ENCODE assay signal across 13 cellular contexts in the genomic region with DNA sequence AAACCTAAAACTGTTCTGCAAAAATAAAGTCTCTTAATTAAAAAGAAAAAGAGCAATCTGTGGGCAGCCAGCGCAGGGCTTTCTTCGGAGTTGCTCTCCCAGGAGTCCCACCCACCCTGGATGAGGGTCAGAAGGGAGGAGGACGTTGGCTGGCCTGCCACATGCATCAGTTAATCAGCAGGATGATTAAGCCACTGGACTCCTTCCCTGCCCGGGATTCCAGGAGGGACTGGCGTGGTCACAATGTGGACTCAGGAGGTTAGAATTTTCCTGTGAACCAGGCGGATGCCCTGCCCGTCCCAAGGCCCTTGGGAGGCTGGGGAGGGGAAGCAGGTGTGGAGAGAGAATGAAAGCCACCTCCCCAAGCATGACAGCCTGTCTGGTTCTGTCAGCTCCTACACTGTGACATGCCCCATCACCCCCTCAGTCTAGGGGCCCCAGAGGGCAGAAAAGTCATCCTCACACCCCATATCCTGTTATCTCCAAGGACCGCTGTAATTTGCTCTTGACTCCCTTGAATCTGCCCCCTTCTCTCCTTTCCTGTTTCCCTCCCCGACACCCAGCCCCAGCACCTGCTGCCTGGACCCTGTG. TPM values are rescaled to one million over a fixed set of nuclear protein-coding genes. Genes with fewer than 3 reads are reported as not detected.
DNase-seq lines count a peak whose midpoint lies in the region; ATAC-seq, FAIRE-seq and TF ChIP-seq lines count a peak whose summit lies in the region.
"Had no signal": no experiment of that assay in that cellular context is flagged by ENCODE, and none has a peak within 500 bp of the region (broad histone marks: within the 10 kb centered on the region; RNA-seq: fewer than 3 reads in every experiment).

No MANE protein-coding gene starts in this region.

- H3K4me3 ChIP-seq in adipocyte (ENCODE audit: low read length) (no peak overlapping the region), sigmoid colon (no peak overlapping the region)
- H3K4me3 ChIP-seq: dorsolateral prefrontal cortex, thoracic aorta had no signal

- H3K27me3 ChIP-seq in adipocyte (replicated peaks; ENCODE audit: control insufficient read depth, insufficient read depth, low read length) (no peaks in the 10 kb centered on the region), sigmoid colon (peaks cover 0 to 5% (median 0%) of the 10 kb centered on the region in 3 donors), foreskin keratinocyte (no peaks in the 10 kb centered on the region)

- H3K4me1 ChIP-seq in adipocyte (ENCODE audit: control insufficient read depth, insufficient read depth, low read length) (peaks cover 34% of the 10 kb centered on the region), sigmoid colon (peaks cover 0 to 17% (median 0%) of the 10 kb centered on the region in 4 donors), foreskin keratinocyte (peaks cover 16% of the 10 kb centered on the region)

- H3K9me3 Mint-ChIP-seq in activated T-helper 2 cell treated with anti-CD3 and anti-CD28 coated beads, Interferon-gamma antibody, Interleukin-2, Interleukin-4, amounts not matched to agents 10 μg/mL and 5 μg/mL and 100 μg/mL, durations not matched to agents 14 hours and 24 hours and 36 hours: no peaks in the 10 kb centered on the region
- H3K9me3 Mint-ChIP-seq: activated T-cell treated with anti-CD3 and anti-CD28 coated beads, Interleukin-2, amount 50 U/mL, for 24 hours had no signal

- DNase-seq in Daoy (ENCODE audit: low read depth) (peak; percentile 68), adipocyte (ENCODE audit: low read depth) (peak; percentile 66), left cardiac atrium (peak; percentile 84), sigmoid colon (no peak), frontal cortex (ENCODE audit: low spot score in 2 of 2) (no peak), DMS53 treated with DMSO at 0.1 percent for 48 hours (lab: John Stamatoyannopoulos, UW; ENCODE audit: unreplicated experiment) (no peak), foreskin keratinocyte (no peak)
- DNase-seq in activated T-helper 2 cell treated with anti-CD3 and anti-CD28 coated beads, Interferon-gamma antibody, Interleukin-2, Interleukin-4, amounts not matched to agents 10 μg/mL and 5 μg/mL and 100 μg/mL, durations not matched to agents 14 hours and 24 hours and 36 hours (ENCODE audit: low spot score): no peak
- DNase-seq: activated T-cell treated with anti-CD3 and anti-CD28 coated beads, Interleukin-2, amount 50 U/mL, for 24 hours; DMS153; dorsolateral prefrontal cortex had no signal

- no peak overlapping the region for H3K27ac Mint-ChIP-seq in activated T-helper 2 cell treated with anti-CD3 and anti-CD28 coated beads, Interferon-gamma antibody, Interleukin-2, Interleukin-4, amounts not matched to agents 10 μg/mL and 5 μg/mL and 100 μg/mL, durations not matched to agents 14 hours and 24 hours and 36 hours
- H3K27ac Mint-ChIP-seq: activated T-cell treated with anti-CD3 and anti-CD28 coated beads, Interleukin-2, amount 50 U/mL, for 24 hours had no signal

- H3K36me3 Mint-ChIP-seq in activated T-helper 2 cell treated with anti-CD3 and anti-CD28 coated beads, Interferon-gamma antibody, Interleukin-2, Interleukin-4, amounts not matched to agents 10 μg/mL and 5 μg/mL and 100 μg/mL, durations not matched to agents 14 hours and 24 hours and 36 hours (ENCODE audit: low read depth): no peaks in the 10 kb centered on the region

- TF ChIP-seq POLR2A in sigmoid colon (IDR thresholded peaks at IDR 0.05): no peak

- no peak overlapping the region for H3K4me3 Mint-ChIP-seq in activated T-helper 2 cell treated with anti-CD3 and anti-CD28 coated beads, Interferon-gamma antibody, Interleukin-2, Interleukin-4, amounts not matched to agents 10 μg/mL and 5 μg/mL and 100 μg/mL, durations not matched to agents 14 hours and 24 hours and 36 hours (ENCODE audit: low read depth)
- H3K4me3 Mint-ChIP-seq: activated T-cell treated with anti-CD3 and anti-CD28 coated beads, Interleukin-2, amount 50 U/mL, for 24 hours had no signal

- TF ChIP-seq CTCF in sigmoid colon (IDR thresholded peaks at IDR 0.05) (no peak), foreskin keratinocyte (conservative IDR thresholded peaks at IDR 0.05) (no peak)

- no peak for FAIRE-seq in frontal cortex (lab: Jason Lieb, UNC)
- FAIRE-seq: keratinocyte had no signal

- H3K4me1 Mint-ChIP-seq in activated T-helper 2 cell treated with anti-CD3 and anti-CD28 coated beads, Interferon-gamma antibody, Interleukin-2, Interleukin-4, amounts not matched to agents 10 μg/mL and 5 μg/mL and 100 μg/mL, durations not matched to agents 14 hours and 24 hours and 36 hours (ENCODE audit: low read depth): peaks cover 2% of the 10 kb centered on the region

- no peak for TF ChIP-seq EP300 in sigmoid colon (IDR thresholded peaks at IDR 0.05)

- H3K36me3 ChIP-seq in adipocyte (ENCODE audit: control insufficient read depth, insufficient read depth, low read length, severe bottlenecking): no peaks in the 10 kb centered on the region
- no peaks in the 10 kb centered on the region for H3K36me3 ChIP-seq in sigmoid colon
- H3K36me3 ChIP-seq: thoracic aorta had no signal

- H3K9me3 ChIP-seq in adipocyte (ENCODE audit: control insufficient read depth, low read length): no peaks in the 10 kb centered on the region
- peaks cover 0 to 5% (median 0%) of the 10 kb centered on the region in 4 donors for H3K9me3 ChIP-seq in sigmoid colon

- 61 to 74% methylated on average over 9 of the region's 9 CpGs for WGBS in sigmoid colon, 2 donors

- peak; percentile 65 to 84 for ATAC-seq in left cardiac atrium
- ATAC-seq in foreskin keratinocyte: no peak

- intact Hi-C loops in left cardiac atrium (cut with DNase I): no loop called here
- intact Hi-C loops in sigmoid colon (cut with DNase I): no loop called here
- intact Hi-C loops in activated T-helper 2 cell treated with anti-CD3 and anti-CD28 coated beads, Interferon-gamma antibody, Interleukin-2, Interleukin-4, amounts not matched to agents 10 μg/mL and 5 μg/mL and 100 μg/mL, durations not matched to agents 14 hours and 24 hours and 36 hours (cut with micrococcal nuclease): no loop called here

- peaks cover 7% of the 10 kb centered on the region for H3K27me3 Mint-ChIP-seq in activated T-helper 2 cell treated with anti-CD3 and anti-CD28 coated beads, Interferon-gamma antibody, Interleukin-2, Interleukin-4, amounts not matched to agents 10 μg/mL and 5 μg/mL and 100 μg/mL, durations not matched to agents 14 hours and 24 hours and 36 hours (ENCODE audit: low read depth)
- H3K27me3 Mint-ChIP-seq: activated T-cell treated with anti-CD3 and anti-CD28 coated beads, Interleukin-2, amount 50 U/mL, for 24 hours had no signal

- H3K27ac ChIP-seq in sigmoid colon: peak overlapping the region; percentile 33 to 69 (median 56)
- H3K27ac ChIP-seq in foreskin keratinocyte: no peak overlapping the region

- H3K9ac ChIP-seq in adipocyte (ENCODE audit: low read length): peak overlapping the region; percentile 61

RNA-seq across cellular contexts. Expression of a gene that starts 11.6 kb away (rescaled TPM):
- total RNA-seq in Daoy (2014; rRNA removed; shearing (Covaris generic)): 10.4 and 12.6 TPM in 2 replicates
- 10 to 100 TPM in 1 of 2 donors, 1 to 10 TPM in 1; 9.6 to 16.6 TPM for total RNA-seq in left cardiac atrium
- total RNA-seq in sigmoid colon: 10 to 100 TPM in 1 of 4 donors, 1 to 10 TPM in 3; 7.7 to 16.9 (median 9.0) TPM
- polyA plus RNA-seq in sigmoid colon: 10 to 100 TPM; 10.2 to 75.3 (median 20.6) TPM
- 40.7 and 41.7 TPM in 2 replicates for total RNA-seq in activated T-helper 2 cell treated with anti-CD3 and anti-CD28 coated beads, Interferon-gamma antibody, Interleukin-2, Interleukin-4, amounts not matched to agents 10 μg/mL and 5 μg/mL and 100 μg/mL, durations not matched to agents 14 hours and 24 hours and 36 hours
- total RNA-seq in frontal cortex: 1.2 TPM
- total RNA-seq in foreskin keratinocyte: 76.5 and 82.0 TPM in 2 replicates
- polyA plus RNA-seq in foreskin keratinocyte: 23.4 and 26.1 TPM in 2 replicates

RNA-seq across cellular contexts. Expression of a gene that starts 29.5 kb away (rescaled TPM):
- total RNA-seq in Daoy (2014; rRNA removed; shearing (Covaris generic)): 13.1 and 18.8 TPM in 2 replicates
- total RNA-seq in left cardiac atrium (10 to 100 TPM; 17.6 to 21.6 TPM), sigmoid colon (10 to 100 TPM in 3 of 4 donors, 1 to 10 TPM in 1; 8.9 to 11.1 (median 10.4) TPM), frontal cortex (2.9 TPM), foreskin keratinocyte (77.0 and 82.9 TPM in 2 replicates)
- polyA plus RNA-seq in sigmoid colon (100 to 1,000 TPM in 1 of 3 donors, 10 to 100 TPM in 2; 76.3 to 160 (median 96.9) TPM), foreskin keratinocyte (92.0 and 93.8 TPM in 2 replicates)
- total RNA-seq in activated T-helper 2 cell treated with anti-CD3 and anti-CD28 coated beads, Interferon-gamma antibody, Interleukin-2, Interleukin-4, amounts not matched to agents 10 μg/mL and 5 μg/mL and 100 μg/mL, durations not matched to agents 14 hours and 24 hours and 36 hours: 53.2 and 53.4 TPM in 2 replicates

Comparison
In these comparisons a context has a peak if more than half of its experiments do, and no peak if none do; other contexts are left out.
1. DNase-seq: peak in Daoy (single experiment), adipocyte (single experiment) and left cardiac atrium (single experiment); none in sigmoid colon (single experiment), activated T-helper 2 cell treated with anti-CD3 and anti-CD28 coated beads, Interferon-gamma antibody, Interleukin-2, Interleukin-4, amounts not matched to agents 10 μg/mL and 5 μg/mL and 100 μg/mL, durations not matched to agents 14 hours and 24 hours and 36 hours (single experiment), frontal cortex (0 of 2), DMS53 treated with DMSO at 0.1 percent for 48 hours (single experiment) and foreskin keratinocyte (0 of 2).